26 cellular contexts compared by ENCODE assay signal in genomic region chr10:113399051-113399450, GRCh38.
"Had no signal": no experiment of that assay in that cellular context is flagged by ENCODE, and none has a peak within 500 bp of the region (broad histone marks: within the 10 kb centered on the region; RNA-seq: fewer than 3 reads in every experiment).

No MANE protein-coding gene starts in this region.

- H3K9me3 Mint-ChIP-seq: activated CD8-positive, alpha-beta T cell treated with anti-CD3 and anti-CD28 coated beads for 36 hours; activated naive CD8-positive, alpha-beta T cell treated with anti-CD3 and anti-CD28 coated beads, Interleukin-2, amount 10 ng/mL, durations not matched to agents 7 days and 5 days; activated T-helper 2 cell treated with anti-CD3 and anti-CD28 coated beads, Interferon-gamma antibody, Interleukin-2, Interleukin-4, amounts not matched to agents 10 μg/mL and 5 μg/mL and 100 μg/mL, durations not matched to agents 14 hours and 24 hours and 36 hours had no signal

- H3K9ac ChIP-seq: SK-N-SH had no signal

- H3K36me3 Mint-ChIP-seq: activated naive CD8-positive, alpha-beta T cell treated with anti-CD3 and anti-CD28 coated beads, Interleukin-2, amount 10 ng/mL, durations not matched to agents 7 days and 5 days had no signal

- H3K9me3 ChIP-seq: body of pancreas, SK-N-SH had no signal

- H3K27me3 ChIP-seq: body of pancreas had no signal

- H3K27ac Mint-ChIP-seq: activated CD4-positive, alpha-beta T cell treated with anti-CD3 and anti-CD28 coated beads for 36 hours; activated CD8-positive, alpha-beta T cell treated with anti-CD3 and anti-CD28 coated beads for 36 hours; activated naive CD8-positive, alpha-beta T cell treated with anti-CD3 and anti-CD28 coated beads, Interleukin-2, amount 10 ng/mL, durations not matched to agents 7 days and 5 days; activated T-cell treated with anti-CD3 and anti-CD28 coated beads, Interleukin-2, amount 50 U/mL, for 72 hours; activated T-helper 2 cell treated with anti-CD3 and anti-CD28 coated beads, Interferon-gamma antibody, Interleukin-2, Interleukin-4, amounts not matched to agents 10 μg/mL and 5 μg/mL and 100 μg/mL, durations not matched to agents 14 hours and 24 hours and 36 hours had no signal

- H3K4me3 Mint-ChIP-seq: activated CD4-positive, alpha-beta T cell treated with anti-CD3 and anti-CD28 coated beads for 36 hours; activated CD8-positive, alpha-beta T cell treated with anti-CD3 and anti-CD28 coated beads for 36 hours; activated naive CD8-positive, alpha-beta T cell treated with anti-CD3 and anti-CD28 coated beads, Interleukin-2, amount 10 ng/mL, durations not matched to agents 7 days and 5 days; activated T-cell treated with anti-CD3 and anti-CD28 coated beads, Interleukin-2, amount 50 U/mL, for 72 hours had no signal

- H3K4me3 ChIP-seq: body of pancreas had no signal

- DNase-seq: activated CD4-positive, alpha-beta T cell treated with anti-CD3 and anti-CD28 coated beads for 36 hours; activated CD8-positive, alpha-beta memory T cell treated with anti-CD3 and anti-CD28 coated beads, Interleukin-2, amount 50 U/mL, for 4 hours; activated CD8-positive, alpha-beta T cell treated with anti-CD3 and anti-CD28 coated beads for 36 hours; activated naive CD4-positive, alpha-beta T cell treated with anti-CD3 and anti-CD28 coated beads, Interleukin-2, amount 50 U/mL, for 16 hours; activated naive CD8-positive, alpha-beta T cell treated with anti-CD3 and anti-CD28 coated beads, Interleukin-2, amount 10 ng/mL, durations not matched to agents 7 days and 5 days; activated T-cell treated with anti-CD3 and anti-CD28 coated beads, Interleukin-2, amount 50 U/mL, for 72 hours; aorta; body of pancreas; central memory CD4-positive, alpha-beta T cell; Karpas-422; NCI-H1092; NCI-H1417 treated with DMSO at 0.1 percent for 48 hours; NCI-H1694; NCI-H2029; NCI-H2107; NCI-H2171 treated with DMSO at 0.1 percent for 48 hours; NCI-H226; NCI-H510A; NCI-H69; NK-92 treated with Interleukin-12 subunit alpha and Interleukin-12 subunit beta, amount 100 ng/mL, for 24 hours; OCI-M1; RPMI8226; SK-N-SH; T-helper 1 cell; WERI-Rb-1 had no signal

- H3K36me3 ChIP-seq: WERI-Rb-1 had no signal

- H3K4me2 ChIP-seq: SK-N-SH had no signal

- H3K27me3 Mint-ChIP-seq: activated CD8-positive, alpha-beta T cell treated with anti-CD3 and anti-CD28 coated beads for 36 hours had no signal

- H3K27ac ChIP-seq: body of pancreas, WERI-Rb-1 had no signal

- H3K4me1 Mint-ChIP-seq: activated CD4-positive, alpha-beta T cell treated with anti-CD3 and anti-CD28 coated beads for 36 hours had no signal

- H3K4me1 ChIP-seq: body of pancreas had no signal
